Comparison of ENCODE assay signal across 8 cellular contexts in genomic region chr6:72621243-72622093, GRCh38. TPM values are rescaled to one million over a fixed set of nuclear protein-coding genes. Genes with fewer than 3 reads are reported as not detected.
A peak's percentile ranks its signal among the peaks of the same experiment; 100 is the strongest.
DNase-seq lines count a peak whose midpoint lies in the region; ATAC-seq and TF ChIP-seq lines count a peak whose summit lies in the region.

TSS of gene KCNQ5 (plus strand) at chr6:72622064.

- 1% methylated on average over 62 of the region's 62 CpGs for WGBS in ectodermal cell, 2 experiments

- peak within 1 kb of the TSS; percentile 95 for H3K27ac Mint-ChIP-seq in T-helper 2 cell treated with Interferon-gamma antibody and Interleukin-4, amounts not matched to agents 5 μg/mL and 100 μg/mL, for 36 hours

- H3K27ac ChIP-seq in ectodermal cell (ENCODE audit: insufficient read depth, low read depth, low read length, poor library complexity, severe bottlenecking) = no peak within 1 kb of the TSS
- no peak within 1 kb of the TSS for H3K27ac ChIP-seq in muscle layer of colon (ENCODE audit: low read depth, low read length)
- H3K27ac ChIP-seq in substantia nigra (ENCODE audit: low read depth, low read length, poor library complexity, severe bottlenecking) = peak within 1 kb of the TSS; percentile 19

- no peak within 1 kb of the TSS for H3K9ac ChIP-seq in muscle layer of colon (ENCODE audit: low read length)

- H3K9me3 Mint-ChIP-seq in T-helper 2 cell treated with Interferon-gamma antibody and Interleukin-4, amounts not matched to agents 5 μg/mL and 100 μg/mL, for 36 hours = no peaks in the 10 kb centered on the region

- H3K4me3 ChIP-seq in GM12864 (ENCODE audit: low read depth, low read length) (peak within 1 kb of the TSS; percentile 64), ectodermal cell (ENCODE audit: insufficient read depth, low read depth, low read length) (peak within 1 kb of the TSS; percentile 47), muscle layer of colon (ENCODE audit: low read depth in 1 of 2, low read length in 2 of 2) (peak within 1 kb of the TSS; percentile 53 to 85)

- ATAC-seq in HG03095 (IDR thresholded peaks at IDR 0.05; ENCODE audit: unreplicated experiment) (peak; percentile 13), GM19035 (IDR thresholded peaks at IDR 0.05; ENCODE audit: unreplicated experiment) (no peak)

- no peaks in the 10 kb centered on the region for H3K36me3 ChIP-seq in ectodermal cell (ENCODE audit: control insufficient read depth, insufficient read depth, low read length)
- no peaks in the 10 kb centered on the region for H3K36me3 ChIP-seq in muscle layer of colon (ENCODE audit: insufficient read depth, low read length)

- H3K4me1 Mint-ChIP-seq in T-helper 2 cell treated with Interferon-gamma antibody and Interleukin-4, amounts not matched to agents 5 μg/mL and 100 μg/mL, for 36 hours (ENCODE audit: low read depth) = peaks cover 53% of the 10 kb centered on the region

- H3K4me1 ChIP-seq in ectodermal cell (ENCODE audit: control insufficient read depth, insufficient read depth, low read length) = peaks cover 6% of the 10 kb centered on the region
- H3K4me1 ChIP-seq in muscle layer of colon (ENCODE audit: insufficient read depth, low read length) = peaks cover 30% of the 10 kb centered on the region

- peaks cover 7% of the 10 kb centered on the region for H3K36me3 Mint-ChIP-seq in T-helper 2 cell treated with Interferon-gamma antibody and Interleukin-4, amounts not matched to agents 5 μg/mL and 100 μg/mL, for 36 hours (ENCODE audit: low read depth)

- H3K4me3 Mint-ChIP-seq in T-helper 2 cell treated with Interferon-gamma antibody and Interleukin-4, amounts not matched to agents 5 μg/mL and 100 μg/mL, for 36 hours = peak within 1 kb of the TSS; percentile 94

- no peaks in the 10 kb centered on the region for H3K27me3 Mint-ChIP-seq in T-helper 2 cell treated with Interferon-gamma antibody and Interleukin-4, amounts not matched to agents 5 μg/mL and 100 μg/mL, for 36 hours (ENCODE audit: low read depth)

- H3K9me3 ChIP-seq in ectodermal cell (ENCODE audit: control insufficient read depth, low read length) (no peaks in the 10 kb centered on the region), muscle layer of colon (ENCODE audit: low read length) (no peaks in the 10 kb centered on the region)

- TF ChIP-seq CTCF in GM12864 (IDR thresholded peaks at IDR 0.05; ENCODE audit: low read depth, low read length, missing control alignments) = no peak

- peaks cover 61% of the 10 kb centered on the region for H3K27me3 ChIP-seq in ectodermal cell (ENCODE audit: control insufficient read depth, insufficient read depth, low read length, poor library complexity, severe bottlenecking)
- H3K27me3 ChIP-seq in muscle layer of colon (ENCODE audit: control insufficient read depth in 1 of 2, insufficient read depth in 2 of 2, low read length in 2 of 2) = peaks cover 17 to 38% of the 10 kb centered on the region in 2 donors

- DNase-seq in GM12864 (ENCODE audit: low read depth) (no peak), substantia nigra (lab: John Stamatoyannopoulos, UW) (peak in 7 of 49 donors; percentile 5 to 33 (median 13)), NCI-H446 treated with DMSO at 0.1 percent for 48 hours (lab: John Stamatoyannopoulos, UW) (no peak)
- DNase-seq in T-helper 2 cell treated with Interferon-gamma antibody and Interleukin-4, amounts not matched to agents 5 μg/mL and 100 μg/mL, for 36 hours (ENCODE audit: low spot score) = peak; percentile 12

RNA-seq across cellular contexts. Expression of gene KCNQ5, which starts in this region (rescaled TPM):
- not detected for polyA plus RNA-seq in ectodermal cell (2013, experiment 1 of 4)
- 0.11 TPM for polyA plus RNA-seq in ectodermal cell (2013, experiment 2 of 4)
- 0.11 TPM for polyA plus RNA-seq in ectodermal cell (2013, experiment 3 of 4)
- 0.08 TPM for polyA plus RNA-seq in ectodermal cell (2013, experiment 4 of 4)
